ENCODE assay signal across 1 cellular context in the genomic region with DNA sequence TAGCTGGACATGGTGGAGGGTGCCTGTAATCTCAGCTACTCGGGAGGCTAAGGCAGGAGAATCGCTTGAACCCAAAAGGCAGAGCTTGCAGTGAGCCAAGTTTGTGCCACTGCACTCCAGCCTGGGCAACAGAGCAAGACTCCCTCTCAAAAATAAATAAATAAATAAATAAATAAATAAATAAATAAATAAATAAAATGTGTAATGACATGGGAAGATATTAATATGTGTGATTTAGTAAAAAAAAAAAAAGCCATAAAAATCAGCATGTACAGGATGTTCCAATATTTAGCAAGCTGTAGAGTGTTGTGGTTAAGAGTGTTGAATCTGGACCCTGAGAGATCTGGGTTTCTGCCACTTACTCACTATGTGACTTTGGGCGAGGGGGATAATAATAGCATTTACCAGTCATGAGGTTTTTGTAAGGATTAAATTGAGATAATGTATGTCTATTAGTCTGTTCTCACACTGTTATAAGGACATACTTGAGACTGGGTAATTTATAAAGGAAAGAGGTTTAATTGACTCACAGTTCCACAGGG. TPM values are rescaled to one million over a fixed set of nuclear protein-coding genes. Genes with fewer than 3 reads are reported as not detected.
"Had no signal": no experiment of that assay in that cellular context is flagged by ENCODE, and none has a peak within 500 bp of the region (broad histone marks: within the 10 kb centered on the region; RNA-seq: fewer than 3 reads in every experiment).

No MANE protein-coding gene starts in this region.

RNA-seq across cellular contexts. Expression of gene OPHN1, which starts 43.8 kb away (rescaled TPM):
- polyA plus RNA-seq: naive thymus-derived CD8-positive, alpha-beta T cell had no signal
